Comparison of ENCODE assay signal across 14 cellular contexts in the genomic region with DNA sequence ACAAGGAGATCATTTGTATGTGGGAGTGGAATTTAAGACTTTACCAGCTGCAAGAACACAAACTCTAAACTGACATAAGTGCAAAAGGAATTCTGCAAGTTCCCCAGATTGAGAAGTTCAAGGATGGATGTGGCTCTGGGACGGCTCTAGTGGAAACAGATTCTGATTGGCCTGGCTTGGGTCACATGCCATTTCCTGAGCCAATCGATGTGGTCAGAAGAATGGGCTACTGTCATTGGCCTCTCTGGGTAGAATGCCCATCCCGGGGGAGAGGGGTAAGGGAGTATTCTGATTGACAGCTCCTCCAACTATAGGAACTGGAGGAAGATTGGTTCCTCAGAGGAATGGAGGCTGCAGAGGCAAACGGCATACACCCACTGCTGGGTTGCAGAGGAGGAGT. TPM values are rescaled to one million over a fixed set of nuclear protein-coding genes. Genes with fewer than 3 reads are reported as not detected.
DNase-seq lines count a peak whose midpoint lies in the region; ATAC-seq and TF ChIP-seq lines count a peak whose summit lies in the region.
"Had no signal": no experiment of that assay in that cellular context is flagged by ENCODE, and none has a peak within 500 bp of the region (broad histone marks: within the 10 kb centered on the region; RNA-seq: fewer than 3 reads in every experiment).

No MANE protein-coding gene starts in this region.

- H3K4me3 ChIP-seq in uterus: no peak overlapping the region
- H3K4me3 ChIP-seq: pancreas had no signal

- TF ChIP-seq CTCF in WTC11 (IDR thresholded peaks at IDR 0.05): no peak
- no peak for TF ChIP-seq CTCF in uterus (IDR thresholded peaks at IDR 0.05)

- H3K27ac ChIP-seq in uterus: no peak overlapping the region
- H3K27ac ChIP-seq: pancreas had no signal

- no peak overlapping the region for H3K4me3 Mint-ChIP-seq in activated CD8-positive, alpha-beta memory T cell treated with anti-CD3 and anti-CD28 coated beads, Interleukin-2, amount 10 ng/mL, durations not matched to agents 7 days and 5 days
- no peak overlapping the region for H3K4me3 Mint-ChIP-seq in WTC11

- TF ChIP-seq POLR2A in uterus (IDR thresholded peaks at IDR 0.05): no peak

- intact Hi-C loops in uterus (cut with DNase I; ENCODE audit: low total_unique reads): no loop called here

- TF ChIP-seq RAD21 in Ishikawa (IDR thresholded peaks at IDR 0.05; ENCODE audit: low read depth): no peak

- no peaks in the 10 kb centered on the region for H3K36me3 ChIP-seq in uterus
- H3K36me3 ChIP-seq: pancreas had no signal

- peaks cover 2% of the 10 kb centered on the region for H3K27me3 Mint-ChIP-seq in activated CD8-positive, alpha-beta memory T cell treated with anti-CD3 and anti-CD28 coated beads, Interleukin-2, amount 10 ng/mL, durations not matched to agents 7 days and 5 days
- H3K27me3 Mint-ChIP-seq in WTC11 (ENCODE audit: low read depth): no peaks in the 10 kb centered on the region

- H3K27ac Mint-ChIP-seq in activated CD8-positive, alpha-beta memory T cell treated with anti-CD3 and anti-CD28 coated beads, Interleukin-2, amount 10 ng/mL, durations not matched to agents 7 days and 5 days: peak overlapping the region; percentile 92
- H3K27ac Mint-ChIP-seq in WTC11: no peak overlapping the region

- CTCF ChIA-PET in activated CD8-positive, alpha-beta memory T cell treated with anti-CD3 and anti-CD28 coated beads, Interleukin-2, amount 10 ng/mL, durations not matched to agents 7 days and 5 days (lab: Charles Lee): interaction anchor here (1.3 to 14.7 kb wide), 6 partner anchors 43 to 395 kb away, joined by 3 to 509 read pairs (median 9); no protein-coding TSS in a partner anchor
- CTCF ChIA-PET in WTC11 (lab: Charles Lee): interaction anchor here (1.4 to 5.0 kb wide), 3 partner anchors 43 to 199 kb away, joined by 3 to 28 read pairs (median 4); no protein-coding TSS in a partner anchor

- no peak for DNase-seq in activated CD8-positive, alpha-beta memory T cell treated with anti-CD3 and anti-CD28 coated beads, Interleukin-2, amount 10 ng/mL, durations not matched to agents 7 days and 5 days
- DNase-seq in activated CD8-positive, alpha-beta memory T cell treated with anti-CD3 and anti-CD28 coated beads, Interleukin-2, amount 50 U/mL, for 4 hours: no peak
- no peak for DNase-seq in WTC11 (ENCODE audit: low spot score)
- peak; percentile 57 for DNase-seq in left kidney (ENCODE audit: low read depth, low spot score)
- no peak for DNase-seq in uterus
- no peak for DNase-seq in activated CD4-positive, CD25-positive, alpha-beta regulatory T cell (lab: John Stamatoyannopoulos, UW)
- DNase-seq: activated T-cell treated with anti-CD3 and anti-CD28 coated beads, Interleukin-2, amount 50 U/mL, for 48 hours; AML-193; mesenchymal stem cell; NCI-H446 treated with DMSO at 0.1 percent for 48 hours; pancreas; SIG-M5 had no signal

- no peaks in the 10 kb centered on the region for H3K9me3 ChIP-seq in uterus
- H3K9me3 ChIP-seq: pancreas had no signal

- POLR2A ChIA-PET in WTC11 (lab: Charles Lee): interaction anchor here (0.6 to 0.8 kb wide), 2 partner anchors 43 to 1695 kb away, joined by 3 to 6 read pairs; no protein-coding TSS in a partner anchor

- no peak for TF ChIP-seq EP300 in Ishikawa (IDR thresholded peaks at IDR 0.05; ENCODE audit: borderline replicate concordance)

- H3K4me1 Mint-ChIP-seq in activated CD8-positive, alpha-beta memory T cell treated with anti-CD3 and anti-CD28 coated beads, Interleukin-2, amount 10 ng/mL, durations not matched to agents 7 days and 5 days: peaks cover 62% of the 10 kb centered on the region
- peaks cover 10% of the 10 kb centered on the region for H3K4me1 Mint-ChIP-seq in WTC11

- H3K36me3 Mint-ChIP-seq in activated CD8-positive, alpha-beta memory T cell treated with anti-CD3 and anti-CD28 coated beads, Interleukin-2, amount 10 ng/mL, durations not matched to agents 7 days and 5 days: peaks cover 2% of the 10 kb centered on the region
- no peaks in the 10 kb centered on the region for H3K36me3 Mint-ChIP-seq in WTC11

- H3K27me3 ChIP-seq in uterus: no peaks in the 10 kb centered on the region
- H3K27me3 ChIP-seq: pancreas had no signal

- H3K4me1 ChIP-seq in uterus: no peaks in the 10 kb centered on the region
- H3K4me1 ChIP-seq: pancreas had no signal

- no peak for ATAC-seq in activated CD8-positive, alpha-beta memory T cell treated with anti-CD3 and anti-CD28 coated beads, Interleukin-2, amount 10 ng/mL, durations not matched to agents 7 days and 5 days
- ATAC-seq in WTC11 (peak; percentile 68), GM21360 (IDR thresholded peaks at IDR 0.05; ENCODE audit: unreplicated experiment) (no peak)

- H3K9me3 Mint-ChIP-seq in activated CD8-positive, alpha-beta memory T cell treated with anti-CD3 and anti-CD28 coated beads, Interleukin-2, amount 10 ng/mL, durations not matched to agents 7 days and 5 days (ENCODE audit: low read depth): no peaks in the 10 kb centered on the region
- peaks cover 7% of the 10 kb centered on the region for H3K9me3 Mint-ChIP-seq in WTC11

TF ChIP-seq in Ishikawa, 13 proteins besides CTCF, POLR2A, EP300 and RAD21:
- TF ChIP-seq, protein P1, sequence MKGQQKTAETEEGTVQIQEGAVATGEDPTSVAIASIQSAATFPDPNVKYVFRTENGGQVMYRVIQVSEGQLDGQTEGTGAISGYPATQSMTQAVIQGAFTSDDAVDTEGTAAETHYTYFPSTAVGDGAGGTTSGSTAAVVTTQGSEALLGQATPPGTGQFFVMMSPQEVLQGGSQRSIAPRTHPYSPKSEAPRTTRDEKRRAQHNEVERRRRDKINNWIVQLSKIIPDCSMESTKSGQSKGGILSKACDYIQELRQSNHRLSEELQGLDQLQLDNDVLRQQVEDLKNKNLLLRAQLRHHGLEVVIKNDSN (IDR thresholded peaks at IDR 0.05): peak; percentile 90
- TF ChIP-seq ZBTB7A (IDR thresholded peaks at IDR 0.05; ENCODE audit: low read depth): no peak

TF ChIP-seq in WTC11, 78 proteins besides CTCF, POLR2A, EP300 and RAD21 (continues in another document):
- TF ChIP-seq RORB (CRISPR knock-in tag; IDR thresholded peaks at IDR 0.05): no peak
- TF ChIP-seq, protein P2, sequence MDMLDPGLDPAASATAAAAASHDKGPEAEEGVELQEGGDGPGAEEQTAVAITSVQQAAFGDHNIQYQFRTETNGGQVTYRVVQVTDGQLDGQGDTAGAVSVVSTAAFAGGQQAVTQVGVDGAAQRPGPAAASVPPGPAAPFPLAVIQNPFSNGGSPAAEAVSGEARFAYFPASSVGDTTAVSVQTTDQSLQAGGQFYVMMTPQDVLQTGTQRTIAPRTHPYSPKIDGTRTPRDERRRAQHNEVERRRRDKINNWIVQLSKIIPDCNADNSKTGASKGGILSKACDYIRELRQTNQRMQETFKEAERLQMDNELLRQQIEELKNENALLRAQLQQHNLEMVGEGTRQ (CRISPR knock-in tag; IDR thresholded peaks at IDR 0.05): peak; percentile 85
- TF ChIP-seq, protein P1 (CRISPR knock-in tag; IDR thresholded peaks at IDR 0.05): peak; percentile 82
- TF ChIP-seq ZNF416 (CRISPR knock-in tag; IDR thresholded peaks at IDR 0.05): no peak
- no peak for TF ChIP-seq ZNF281 (CRISPR knock-in tag; IDR thresholded peaks at IDR 0.05)

RNA-seq across cellular contexts. Expression of gene IFNLR1, which starts 6.0 kb away (rescaled TPM):
- total RNA-seq in activated CD8-positive, alpha-beta memory T cell treated with anti-CD3 and anti-CD28 coated beads, Interleukin-2, amount 10 ng/mL, durations not matched to agents 7 days and 5 days: 1 to 10 TPM; 6.8 to 6.9 TPM
- total RNA-seq in WTC11 (2021) (6.6 to 7.9 TPM (median 7.7 TPM) in 3 replicates), uterus (1 to 10 TPM in 2 of 4 donors, under 1 TPM in 1, not detected in 1; 0.29 to 2.6 (median 1.3) TPM)

RNA-seq across cellular contexts. Expression of gene IL22RA1, which starts 50.1 kb away (rescaled TPM):
- under 1 TPM in 1 of 2 experiments, not detected in 1; 0.15 TPM for total RNA-seq in activated CD8-positive, alpha-beta memory T cell treated with anti-CD3 and anti-CD28 coated beads, Interleukin-2, amount 10 ng/mL, durations not matched to agents 7 days and 5 days
- total RNA-seq in WTC11 (2021) (0.14 to 0.28 TPM (median 0.25 TPM) in 3 replicates), uterus (under 1 TPM in 2 of 4 donors, not detected in 2; 0.21 to 0.37 TPM)
